ENCODE assay signal across 1 cellular context in the genomic region with DNA sequence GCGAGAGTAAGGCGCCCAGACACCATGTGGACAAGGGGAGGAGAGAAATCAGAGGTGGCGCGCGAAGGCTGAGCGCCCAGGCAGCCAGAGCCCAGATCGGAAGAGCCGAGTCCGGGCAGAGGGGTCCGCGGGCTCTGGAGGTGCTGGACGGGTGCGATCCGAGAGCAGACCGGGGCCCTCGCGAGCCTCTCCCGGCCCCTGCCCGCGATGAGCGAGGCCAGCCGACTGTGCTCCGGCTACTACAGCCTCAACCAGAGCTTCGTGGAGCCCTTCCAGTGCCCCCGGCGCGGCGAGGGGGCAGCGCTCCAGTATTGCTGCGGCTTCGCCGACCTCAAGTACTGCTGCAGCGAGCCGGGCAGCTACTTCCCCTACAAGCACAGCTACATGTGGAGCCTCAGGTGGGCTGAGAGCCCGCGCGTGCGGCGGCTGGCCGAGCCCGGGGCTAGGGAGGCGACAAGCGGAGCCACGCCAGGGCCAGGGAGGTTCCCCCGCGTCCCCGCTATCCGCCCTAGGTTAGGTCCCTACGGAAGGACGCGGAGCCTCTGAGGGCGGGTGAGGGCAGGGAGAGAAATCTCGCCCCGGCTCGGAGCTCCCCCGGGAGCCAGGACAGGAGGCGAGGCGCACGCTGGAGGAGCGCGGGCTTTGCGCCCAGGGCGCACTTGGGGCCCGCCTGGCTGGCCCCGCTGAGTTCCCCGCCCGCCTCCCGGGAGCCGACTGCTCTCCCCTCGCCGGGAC.
A peak's percentile ranks its signal among the peaks of the same experiment; 100 is the strongest.
TF ChIP-seq lines count a peak whose summit lies in the region.

A gene (plus strand): TSS at position 87 of the 735 bp plus-strand sequence. CDS start 121 bp downstream, at position 208.

TF ChIP-seq in WTC11, 78 proteins besides CTCF, POLR2A, EP300 and RAD21 (continued from another document and continues in another):
- TF ChIP-seq, protein P1, sequence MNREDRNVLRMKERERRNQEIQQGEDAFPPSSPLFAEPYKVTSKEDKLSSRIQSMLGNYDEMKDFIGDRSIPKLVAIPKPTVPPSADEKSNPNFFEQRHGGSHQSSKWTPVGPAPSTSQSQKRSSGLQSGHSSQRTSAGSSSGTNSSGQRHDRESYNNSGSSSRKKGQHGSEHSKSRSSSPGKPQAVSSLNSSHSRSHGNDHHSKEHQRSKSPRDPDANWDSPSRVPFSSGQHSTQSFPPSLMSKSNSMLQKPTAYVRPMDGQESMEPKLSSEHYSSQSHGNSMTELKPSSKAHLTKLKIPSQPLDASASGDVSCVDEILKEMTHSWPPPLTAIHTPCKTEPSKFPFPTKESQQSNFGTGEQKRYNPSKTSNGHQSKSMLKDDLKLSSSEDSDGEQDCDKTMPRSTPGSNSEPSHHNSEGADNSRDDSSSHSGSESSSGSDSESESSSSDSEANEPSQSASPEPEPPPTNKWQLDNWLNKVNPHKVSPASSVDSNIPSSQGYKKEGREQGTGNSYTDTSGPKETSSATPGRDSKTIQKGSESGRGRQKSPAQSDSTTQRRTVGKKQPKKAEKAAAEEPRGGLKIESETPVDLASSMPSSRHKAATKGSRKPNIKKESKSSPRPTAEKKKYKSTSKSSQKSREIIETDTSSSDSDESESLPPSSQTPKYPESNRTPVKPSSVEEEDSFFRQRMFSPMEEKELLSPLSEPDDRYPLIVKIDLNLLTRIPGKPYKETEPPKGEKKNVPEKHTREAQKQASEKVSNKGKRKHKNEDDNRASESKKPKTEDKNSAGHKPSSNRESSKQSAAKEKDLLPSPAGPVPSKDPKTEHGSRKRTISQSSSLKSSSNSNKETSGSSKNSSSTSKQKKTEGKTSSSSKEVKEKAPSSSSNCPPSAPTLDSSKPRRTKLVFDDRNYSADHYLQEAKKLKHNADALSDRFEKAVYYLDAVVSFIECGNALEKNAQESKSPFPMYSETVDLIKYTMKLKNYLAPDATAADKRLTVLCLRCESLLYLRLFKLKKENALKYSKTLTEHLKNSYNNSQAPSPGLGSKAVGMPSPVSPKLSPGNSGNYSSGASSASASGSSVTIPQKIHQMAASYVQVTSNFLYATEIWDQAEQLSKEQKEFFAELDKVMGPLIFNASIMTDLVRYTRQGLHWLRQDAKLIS (CRISPR knock-in tag; IDR thresholded peaks at IDR 0.05; ENCODE audit: borderline replicate concordance): no peak
- TF ChIP-seq, protein P2, sequence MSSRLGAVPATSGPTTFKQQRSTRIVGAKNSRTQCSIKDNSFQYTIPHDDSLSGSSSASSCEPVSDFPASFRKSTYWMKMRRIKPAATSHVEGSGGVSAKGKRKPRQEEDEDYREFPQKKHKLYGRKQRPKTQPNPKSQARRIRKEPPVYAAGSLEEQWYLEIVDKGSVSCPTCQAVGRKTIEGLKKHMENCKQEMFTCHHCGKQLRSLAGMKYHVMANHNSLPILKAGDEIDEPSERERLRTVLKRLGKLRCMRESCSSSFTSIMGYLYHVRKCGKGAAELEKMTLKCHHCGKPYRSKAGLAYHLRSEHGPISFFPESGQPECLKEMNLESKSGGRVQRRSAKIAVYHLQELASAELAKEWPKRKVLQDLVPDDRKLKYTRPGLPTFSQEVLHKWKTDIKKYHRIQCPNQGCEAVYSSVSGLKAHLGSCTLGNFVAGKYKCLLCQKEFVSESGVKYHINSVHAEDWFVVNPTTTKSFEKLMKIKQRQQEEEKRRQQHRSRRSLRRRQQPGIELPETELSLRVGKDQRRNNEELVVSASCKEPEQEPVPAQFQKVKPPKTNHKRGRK (CRISPR knock-in tag; IDR thresholded peaks at IDR 0.05; ENCODE audit: borderline replicate concordance): no peak
- TF ChIP-seq, protein P3, sequence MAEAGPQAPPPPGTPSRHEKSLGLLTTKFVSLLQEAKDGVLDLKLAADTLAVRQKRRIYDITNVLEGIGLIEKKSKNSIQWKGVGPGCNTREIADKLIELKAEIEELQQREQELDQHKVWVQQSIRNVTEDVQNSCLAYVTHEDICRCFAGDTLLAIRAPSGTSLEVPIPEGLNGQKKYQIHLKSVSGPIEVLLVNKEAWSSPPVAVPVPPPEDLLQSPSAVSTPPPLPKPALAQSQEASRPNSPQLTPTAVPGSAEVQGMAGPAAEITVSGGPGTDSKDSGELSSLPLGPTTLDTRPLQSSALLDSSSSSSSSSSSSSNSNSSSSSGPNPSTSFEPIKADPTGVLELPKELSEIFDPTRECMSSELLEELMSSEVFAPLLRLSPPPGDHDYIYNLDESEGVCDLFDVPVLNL (CRISPR knock-in tag; IDR thresholded peaks at IDR 0.05; ENCODE audit: borderline replicate concordance, low read depth): peak; percentile 37; the same call in 1 of the 2 replicates
- TF ChIP-seq, protein P4, sequence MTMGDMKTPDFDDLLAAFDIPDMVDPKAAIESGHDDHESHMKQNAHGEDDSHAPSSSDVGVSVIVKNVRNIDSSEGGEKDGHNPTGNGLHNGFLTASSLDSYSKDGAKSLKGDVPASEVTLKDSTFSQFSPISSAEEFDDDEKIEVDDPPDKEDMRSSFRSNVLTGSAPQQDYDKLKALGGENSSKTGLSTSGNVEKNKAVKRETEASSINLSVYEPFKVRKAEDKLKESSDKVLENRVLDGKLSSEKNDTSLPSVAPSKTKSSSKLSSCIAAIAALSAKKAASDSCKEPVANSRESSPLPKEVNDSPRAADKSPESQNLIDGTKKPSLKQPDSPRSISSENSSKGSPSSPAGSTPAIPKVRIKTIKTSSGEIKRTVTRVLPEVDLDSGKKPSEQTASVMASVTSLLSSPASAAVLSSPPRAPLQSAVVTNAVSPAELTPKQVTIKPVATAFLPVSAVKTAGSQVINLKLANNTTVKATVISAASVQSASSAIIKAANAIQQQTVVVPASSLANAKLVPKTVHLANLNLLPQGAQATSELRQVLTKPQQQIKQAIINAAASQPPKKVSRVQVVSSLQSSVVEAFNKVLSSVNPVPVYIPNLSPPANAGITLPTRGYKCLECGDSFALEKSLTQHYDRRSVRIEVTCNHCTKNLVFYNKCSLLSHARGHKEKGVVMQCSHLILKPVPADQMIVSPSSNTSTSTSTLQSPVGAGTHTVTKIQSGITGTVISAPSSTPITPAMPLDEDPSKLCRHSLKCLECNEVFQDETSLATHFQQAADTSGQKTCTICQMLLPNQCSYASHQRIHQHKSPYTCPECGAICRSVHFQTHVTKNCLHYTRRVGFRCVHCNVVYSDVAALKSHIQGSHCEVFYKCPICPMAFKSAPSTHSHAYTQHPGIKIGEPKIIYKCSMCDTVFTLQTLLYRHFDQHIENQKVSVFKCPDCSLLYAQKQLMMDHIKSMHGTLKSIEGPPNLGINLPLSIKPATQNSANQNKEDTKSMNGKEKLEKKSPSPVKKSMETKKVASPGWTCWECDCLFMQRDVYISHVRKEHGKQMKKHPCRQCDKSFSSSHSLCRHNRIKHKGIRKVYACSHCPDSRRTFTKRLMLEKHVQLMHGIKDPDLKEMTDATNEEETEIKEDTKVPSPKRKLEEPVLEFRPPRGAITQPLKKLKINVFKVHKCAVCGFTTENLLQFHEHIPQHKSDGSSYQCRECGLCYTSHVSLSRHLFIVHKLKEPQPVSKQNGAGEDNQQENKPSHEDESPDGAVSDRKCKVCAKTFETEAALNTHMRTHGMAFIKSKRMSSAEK (CRISPR knock-in tag; IDR thresholded peaks at IDR 0.05; ENCODE audit: borderline replicate concordance): no peak
- TF ChIP-seq, protein P5, sequence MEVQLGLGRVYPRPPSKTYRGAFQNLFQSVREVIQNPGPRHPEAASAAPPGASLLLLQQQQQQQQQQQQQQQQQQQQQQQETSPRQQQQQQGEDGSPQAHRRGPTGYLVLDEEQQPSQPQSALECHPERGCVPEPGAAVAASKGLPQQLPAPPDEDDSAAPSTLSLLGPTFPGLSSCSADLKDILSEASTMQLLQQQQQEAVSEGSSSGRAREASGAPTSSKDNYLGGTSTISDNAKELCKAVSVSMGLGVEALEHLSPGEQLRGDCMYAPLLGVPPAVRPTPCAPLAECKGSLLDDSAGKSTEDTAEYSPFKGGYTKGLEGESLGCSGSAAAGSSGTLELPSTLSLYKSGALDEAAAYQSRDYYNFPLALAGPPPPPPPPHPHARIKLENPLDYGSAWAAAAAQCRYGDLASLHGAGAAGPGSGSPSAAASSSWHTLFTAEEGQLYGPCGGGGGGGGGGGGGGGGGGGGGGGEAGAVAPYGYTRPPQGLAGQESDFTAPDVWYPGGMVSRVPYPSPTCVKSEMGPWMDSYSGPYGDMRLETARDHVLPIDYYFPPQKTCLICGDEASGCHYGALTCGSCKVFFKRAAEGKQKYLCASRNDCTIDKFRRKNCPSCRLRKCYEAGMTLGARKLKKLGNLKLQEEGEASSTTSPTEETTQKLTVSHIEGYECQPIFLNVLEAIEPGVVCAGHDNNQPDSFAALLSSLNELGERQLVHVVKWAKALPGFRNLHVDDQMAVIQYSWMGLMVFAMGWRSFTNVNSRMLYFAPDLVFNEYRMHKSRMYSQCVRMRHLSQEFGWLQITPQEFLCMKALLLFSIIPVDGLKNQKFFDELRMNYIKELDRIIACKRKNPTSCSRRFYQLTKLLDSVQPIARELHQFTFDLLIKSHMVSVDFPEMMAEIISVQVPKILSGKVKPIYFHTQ (CRISPR knock-in tag; IDR thresholded peaks at IDR 0.05): no peak
- TF ChIP-seq ZNF416 (CRISPR knock-in tag; IDR thresholded peaks at IDR 0.05) (no peak), SMAD3 (CRISPR knock-in tag; IDR thresholded peaks at IDR 0.05; ENCODE audit: borderline replicate concordance) (peak; percentile 65; the same call in 1 of the 2 replicates), FOXK1 (CRISPR knock-in tag; IDR thresholded peaks at IDR 0.05) (peak; percentile 38; the same call in 1 of the 2 replicates), TEAD4 (CRISPR knock-in tag; IDR thresholded peaks at IDR 0.05) (no peak), FOXJ3 (CRISPR knock-in tag; IDR thresholded peaks at IDR 0.05; ENCODE audit: borderline replicate concordance) (no peak), TCF7 (CRISPR knock-in tag; IDR thresholded peaks at IDR 0.05; ENCODE audit: low read depth) (peak; percentile 18; the same call in 1 of the 2 replicates), TEAD1 (CRISPR knock-in tag; IDR thresholded peaks at IDR 0.05) (peak; percentile 57; the same call in 1 of the 2 replicates), ZNF671 (CRISPR knock-in tag; IDR thresholded peaks at IDR 0.05) (no peak), TP53 (CRISPR knock-in tag; IDR thresholded peaks at IDR 0.05) (no peak), GTF2I (CRISPR knock-in tag; conservative IDR thresholded peaks at IDR 0.05) (no peak), ZNF317 (CRISPR knock-in tag; IDR thresholded peaks at IDR 0.05; ENCODE audit: borderline replicate concordance, low read depth) (no peak), RORB (CRISPR knock-in tag; IDR thresholded peaks at IDR 0.05) (no peak)
- TF ChIP-seq, protein P6, sequence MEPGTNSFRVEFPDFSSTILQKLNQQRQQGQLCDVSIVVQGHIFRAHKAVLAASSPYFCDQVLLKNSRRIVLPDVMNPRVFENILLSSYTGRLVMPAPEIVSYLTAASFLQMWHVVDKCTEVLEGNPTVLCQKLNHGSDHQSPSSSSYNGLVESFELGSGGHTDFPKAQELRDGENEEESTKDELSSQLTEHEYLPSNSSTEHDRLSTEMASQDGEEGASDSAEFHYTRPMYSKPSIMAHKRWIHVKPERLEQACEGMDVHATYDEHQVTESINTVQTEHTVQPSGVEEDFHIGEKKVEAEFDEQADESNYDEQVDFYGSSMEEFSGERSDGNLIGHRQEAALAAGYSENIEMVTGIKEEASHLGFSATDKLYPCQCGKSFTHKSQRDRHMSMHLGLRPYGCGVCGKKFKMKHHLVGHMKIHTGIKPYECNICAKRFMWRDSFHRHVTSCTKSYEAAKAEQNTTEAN (CRISPR knock-in tag; IDR thresholded peaks at IDR 0.05): peak; percentile 95
- TF ChIP-seq, protein P7, sequence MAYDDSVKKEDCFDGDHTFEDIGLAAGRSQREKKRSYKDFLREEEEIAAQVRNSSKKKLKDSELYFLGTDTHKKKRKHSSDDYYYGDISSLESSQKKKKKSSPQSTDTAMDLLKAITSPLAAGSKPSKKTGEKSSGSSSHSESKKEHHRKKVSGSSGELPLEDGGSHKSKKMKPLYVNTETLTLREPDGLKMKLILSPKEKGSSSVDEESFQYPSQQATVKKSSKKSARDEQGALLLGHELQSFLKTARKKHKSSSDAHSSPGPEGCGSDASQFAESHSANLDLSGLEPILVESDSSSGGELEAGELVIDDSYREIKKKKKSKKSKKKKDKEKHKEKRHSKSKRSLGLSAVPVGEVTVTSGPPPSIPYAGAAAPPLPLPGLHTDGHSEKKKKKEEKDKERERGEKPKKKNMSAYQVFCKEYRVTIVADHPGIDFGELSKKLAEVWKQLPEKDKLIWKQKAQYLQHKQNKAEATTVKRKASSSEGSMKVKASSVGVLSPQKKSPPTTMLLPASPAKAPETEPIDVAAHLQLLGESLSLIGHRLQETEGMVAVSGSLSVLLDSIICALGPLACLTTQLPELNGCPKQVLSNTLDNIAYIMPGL (CRISPR knock-in tag; IDR thresholded peaks at IDR 0.05): peak; percentile 88
- TF ChIP-seq, protein P8, sequence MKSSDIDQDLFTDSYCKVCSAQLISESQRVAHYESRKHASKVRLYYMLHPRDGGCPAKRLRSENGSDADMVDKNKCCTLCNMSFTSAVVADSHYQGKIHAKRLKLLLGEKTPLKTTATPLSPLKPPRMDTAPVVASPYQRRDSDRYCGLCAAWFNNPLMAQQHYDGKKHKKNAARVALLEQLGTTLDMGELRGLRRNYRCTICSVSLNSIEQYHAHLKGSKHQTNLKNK (CRISPR knock-in tag; IDR thresholded peaks at IDR 0.05): no peak
- TF ChIP-seq, protein P9, sequence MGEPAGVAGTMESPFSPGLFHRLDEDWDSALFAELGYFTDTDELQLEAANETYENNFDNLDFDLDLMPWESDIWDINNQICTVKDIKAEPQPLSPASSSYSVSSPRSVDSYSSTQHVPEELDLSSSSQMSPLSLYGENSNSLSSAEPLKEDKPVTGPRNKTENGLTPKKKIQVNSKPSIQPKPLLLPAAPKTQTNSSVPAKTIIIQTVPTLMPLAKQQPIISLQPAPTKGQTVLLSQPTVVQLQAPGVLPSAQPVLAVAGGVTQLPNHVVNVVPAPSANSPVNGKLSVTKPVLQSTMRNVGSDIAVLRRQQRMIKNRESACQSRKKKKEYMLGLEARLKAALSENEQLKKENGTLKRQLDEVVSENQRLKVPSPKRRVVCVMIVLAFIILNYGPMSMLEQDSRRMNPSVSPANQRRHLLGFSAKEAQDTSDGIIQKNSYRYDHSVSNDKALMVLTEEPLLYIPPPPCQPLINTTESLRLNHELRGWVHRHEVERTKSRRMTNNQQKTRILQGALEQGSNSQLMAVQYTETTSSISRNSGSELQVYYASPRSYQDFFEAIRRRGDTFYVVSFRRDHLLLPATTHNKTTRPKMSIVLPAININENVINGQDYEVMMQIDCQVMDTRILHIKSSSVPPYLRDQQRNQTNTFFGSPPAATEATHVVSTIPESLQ (CRISPR knock-in tag; IDR thresholded peaks at IDR 0.05): no peak
- TF ChIP-seq, protein P10, sequence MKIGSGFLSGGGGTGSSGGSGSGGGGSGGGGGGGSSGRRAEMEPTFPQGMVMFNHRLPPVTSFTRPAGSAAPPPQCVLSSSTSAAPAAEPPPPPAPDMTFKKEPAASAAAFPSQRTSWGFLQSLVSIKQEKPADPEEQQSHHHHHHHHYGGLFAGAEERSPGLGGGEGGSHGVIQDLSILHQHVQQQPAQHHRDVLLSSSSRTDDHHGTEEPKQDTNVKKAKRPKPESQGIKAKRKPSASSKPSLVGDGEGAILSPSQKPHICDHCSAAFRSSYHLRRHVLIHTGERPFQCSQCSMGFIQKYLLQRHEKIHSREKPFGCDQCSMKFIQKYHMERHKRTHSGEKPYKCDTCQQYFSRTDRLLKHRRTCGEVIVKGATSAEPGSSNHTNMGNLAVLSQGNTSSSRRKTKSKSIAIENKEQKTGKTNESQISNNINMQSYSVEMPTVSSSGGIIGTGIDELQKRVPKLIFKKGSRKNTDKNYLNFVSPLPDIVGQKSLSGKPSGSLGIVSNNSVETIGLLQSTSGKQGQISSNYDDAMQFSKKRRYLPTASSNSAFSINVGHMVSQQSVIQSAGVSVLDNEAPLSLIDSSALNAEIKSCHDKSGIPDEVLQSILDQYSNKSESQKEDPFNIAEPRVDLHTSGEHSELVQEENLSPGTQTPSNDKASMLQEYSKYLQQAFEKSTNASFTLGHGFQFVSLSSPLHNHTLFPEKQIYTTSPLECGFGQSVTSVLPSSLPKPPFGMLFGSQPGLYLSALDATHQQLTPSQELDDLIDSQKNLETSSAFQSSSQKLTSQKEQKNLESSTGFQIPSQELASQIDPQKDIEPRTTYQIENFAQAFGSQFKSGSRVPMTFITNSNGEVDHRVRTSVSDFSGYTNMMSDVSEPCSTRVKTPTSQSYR (CRISPR knock-in tag; IDR thresholded peaks at IDR 0.05): no peak
